21 cellular contexts compared by ENCODE assay signal in the genomic region with DNA sequence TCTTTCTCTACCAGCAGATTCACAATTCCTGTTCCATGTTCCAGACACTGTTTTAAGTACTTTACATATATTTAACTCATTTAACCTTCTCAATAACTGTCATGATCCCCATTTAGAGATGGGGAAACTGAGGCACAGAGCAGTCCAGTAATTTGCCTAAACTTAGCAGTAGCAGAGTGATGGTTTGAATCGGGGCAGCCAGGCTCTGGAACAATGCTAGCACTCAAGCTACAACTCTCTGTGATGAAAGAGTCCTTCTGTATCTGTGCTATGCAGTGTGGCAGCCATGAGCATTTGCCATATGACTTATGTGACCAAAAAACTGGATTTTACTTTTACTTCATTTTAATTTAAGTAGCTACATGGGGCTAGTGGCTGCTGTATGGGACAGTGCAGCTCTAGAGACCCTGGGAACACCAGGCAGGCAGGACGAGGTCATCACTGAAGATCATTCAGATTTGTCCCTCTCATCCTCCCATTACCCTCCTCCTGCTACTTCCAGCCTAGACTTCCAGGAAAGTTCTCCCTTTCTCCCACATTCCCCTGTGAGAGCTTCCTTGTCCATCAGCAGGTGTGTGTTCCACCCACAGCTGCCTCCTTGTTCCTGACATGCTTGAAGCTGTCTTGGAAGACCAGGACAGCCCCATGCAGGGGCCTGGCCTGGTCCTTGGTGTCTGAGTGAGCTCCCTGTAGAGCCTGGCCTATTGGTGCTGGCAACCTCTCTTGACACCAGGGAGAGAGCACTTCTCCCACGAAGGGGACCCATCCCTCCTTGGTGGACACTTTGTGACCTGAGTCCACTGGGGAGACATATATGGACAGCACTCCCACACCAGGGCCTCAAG.
A peak's percentile ranks its signal among the peaks of the same experiment; 100 is the strongest.
DNase-seq lines count a peak whose midpoint lies in the region; ATAC-seq, FAIRE-seq and TF ChIP-seq lines count a peak whose summit lies in the region.
"Had no signal": no experiment of that assay in that cellular context is flagged by ENCODE, and none has a peak within 500 bp of the region (broad histone marks: within the 10 kb centered on the region; RNA-seq: fewer than 3 reads in every experiment).

No MANE protein-coding gene starts in this region.

- POLR2A ChIA-PET in K562 (lab: Yijun Ruan, JAX): interaction anchor here (0.5 to 2.3 kb wide), 15 partner anchors 8 to 281 kb away, joined by 3 to 8 read pairs (median 4); no protein-coding TSS in a partner anchor

- peak overlapping the region; percentile 88 for H2AFZ ChIP-seq in K562 (ENCODE audit: low read depth, low read length)

- H4K20me1 ChIP-seq in K562 (replicated peaks; ENCODE audit: control insufficient read depth, insufficient read depth, low read length): no peaks in the 10 kb centered on the region

- intact Hi-C loops in K562 (cut with micrococcal nuclease) (no loop called here), thyroid gland (cut with DNase I) (no loop called here)

- peaks cover 50 to 76% of the 10 kb centered on the region in 2 experiments for H3K4me1 ChIP-seq in K562 (replicated peaks in 1 of 2; ENCODE audit: control insufficient read depth in 2 of 2, insufficient read depth in 2 of 2, low read length in 2 of 2)
- H3K4me1 ChIP-seq in thyroid gland: peaks cover 33 to 36% of the 10 kb centered on the region in 2 donors

- no TSS peak for BruUV-seq in K562 (replicated peaks; lab: Mats Ljungman, UMichigan)

- no peak overlapping the region for H3K4me3 ChIP-seq in K562
- H3K4me3 ChIP-seq in thyroid gland (replicated peaks in 1 of 3): no peak overlapping the region
- H3K4me3 ChIP-seq: lung, transverse colon had no signal

- TF ChIP-seq EP300 in K562 (IDR thresholded peaks at IDR 0.05; ENCODE audit: low read length): no peak

- CTCF ChIA-PET in K562 (lab: Yijun Ruan, JAX; ENCODE audit: low intra/inter-chr PET ratio): no interaction called here

- no peaks in the 10 kb centered on the region for H3K9me1 ChIP-seq in K562 (ENCODE audit: control insufficient read depth, insufficient read depth, low read length)

- ATAC-seq in K562 (peak; percentile 34), HG03108 (IDR thresholded peaks at IDR 0.05; ENCODE audit: unreplicated experiment) (no peak)
- ATAC-seq: activated T-cell treated with anti-CD3 and anti-CD28 coated beads, Interleukin-2, amount 50 U/mL, for 4 hours; CD8-positive, alpha-beta T cell; T-cell had no signal

- H3K27me3 ChIP-seq in K562 (ENCODE audit: control insufficient read depth in 2 of 2, insufficient read depth in 2 of 2, low read length in 2 of 2) (no peaks in the 10 kb centered on the region), thyroid gland (no peaks in the 10 kb centered on the region)
- H3K27me3 ChIP-seq: transverse colon had no signal

- TF ChIP-seq POLR2A in K562 (conservative IDR thresholded peaks at IDR 0.05) (no peak), thyroid gland (IDR thresholded peaks at IDR 0.05) (no peak)

- H3K27ac ChIP-seq in K562 (ENCODE audit: extremely low read depth, low read depth, low read length) (peak overlapping the region; percentile 74), thyroid gland (peak overlapping the region; percentile 64 to 76 (median 74))
- H3K27ac ChIP-seq: epithelial cell of prostate, transverse colon had no signal

- whole genome bisulfite sequencing in K562 (ENCODE audit: insufficient coverage, low coverage, missing lambda C conversion rate): 21% methylated on average over 3 of the region's 3 CpGs
- WGBS in thyroid gland, 2 donors: 75 to 89% methylated on average over 2 to 3 of the region's 3 CpGs

- no peaks in the 10 kb centered on the region for H3K36me3 ChIP-seq in K562 (ENCODE audit: control insufficient read depth, insufficient read depth, low read length)
- no peaks in the 10 kb centered on the region for H3K36me3 ChIP-seq in thyroid gland
- H3K36me3 ChIP-seq: transverse colon had no signal

- no peaks in the 10 kb centered on the region for H3K9me3 ChIP-seq in K562 (replicated peaks; ENCODE audit: control insufficient read depth, insufficient read depth, low read depth, low read length)
- no peaks in the 10 kb centered on the region for H3K9me3 ChIP-seq in thyroid gland
- H3K9me3 ChIP-seq: transverse colon had no signal

- TF ChIP-seq CTCF in K562 (IDR thresholded peaks at IDR 0.05 in 2 of 3, conservative IDR thresholded peaks at IDR 0.05 in 1 of 3; ENCODE audit: insufficient read depth in 2 of 3, low read depth in 1 of 3, low read length in 3 of 3): no peak
- no peak for TF ChIP-seq CTCF in thyroid gland (IDR thresholded peaks at IDR 0.05)

- TF ChIP-seq RAD21 in K562 (CRISPR knock-in tag; conservative IDR thresholded peaks at IDR 0.05 in 1 of 2, IDR thresholded peaks at IDR 0.05 in 1 of 2): no peak

- H3K4me2 ChIP-seq in K562 (ENCODE audit: insufficient read depth, low read length): peak overlapping the region; percentile 84

- DNase-seq in activated effector memory CD4-positive, alpha-beta T cell treated with anti-CD3 and anti-CD28 coated beads, Interleukin-2, amount 50 U/mL, for 16 hours: peak; percentile 49
- DNase-seq in activated effector memory CD4-positive, alpha-beta T cell treated with Interleukin-2 at 50 U/mL for 16 hours: no peak
- DNase-seq in K562 (ENCODE audit: extremely low read depth in 1 of 4, low spot score in 3 of 4) (no peak), mesenteric fat pad (ENCODE audit: low spot score) (peak; percentile 84), thyroid gland (no peak), KG1 (lab: John Stamatoyannopoulos, UW) (no peak), NCI-H187 treated with DMSO at 0.1 percent for 48 hours (lab: John Stamatoyannopoulos, UW) (no peak)
- DNase-seq: activated naive CD4-positive, alpha-beta T cell; activated T-cell treated with anti-CD3 and anti-CD28 coated beads, Interleukin-2, amount 50 U/mL, for 4 hours; NCI-H1048; NCI-H1694 treated with DMSO at 0.1 percent for 48 hours; NCI-H524; SHP77 treated with DMSO at 0.1 percent for 48 hours had no signal

- in situ Hi-C loops in K562 (cut with MboI): no loop called here

- FAIRE-seq in K562 (lab: Jason Lieb, UNC): peak; percentile 11
- FAIRE-seq: H1, HepG2 had no signal

- H3K79me2 ChIP-seq in K562 (ENCODE audit: control insufficient read depth, insufficient read depth, low read length): peaks cover 32% of the 10 kb centered on the region; the same call in 2 of the 3 replicates

- peak overlapping the region; percentile 66 to 85; a peak in 3 of 4 replicates for H3K9ac ChIP-seq in K562 (ENCODE audit: insufficient read depth in 1 of 2, low read depth in 2 of 2, low read length in 2 of 2)

TF ChIP-seq in K562, 482 proteins besides CTCF, POLR2A, EP300 and RAD21 (continues in another document):
- TF ChIP-seq ETS2 (tag; IDR thresholded peaks at IDR 0.05; ENCODE audit: borderline replicate concordance, poor library complexity, severe bottlenecking) (no peak), MCM3 (IDR thresholded peaks at IDR 0.05) (no peak), DMBX1 (CRISPR knock-in tag; IDR thresholded peaks at IDR 0.05; ENCODE audit: borderline replicate concordance) (no peak), ZNF232 (CRISPR knock-in tag; IDR thresholded peaks at IDR 0.05) (0 out of 2 replicates have a peak, but pooled peaks have one; percentile 62), NFATC3 (IDR thresholded peaks at IDR 0.05) (0 out of 2 replicates have a peak, but pooled peaks have one; percentile 51), SRF (CRISPR knock-in tag; IDR thresholded peaks at IDR 0.05) (peak in 1 of 2 experiments; percentile 71; a peak in 1 of 4 replicates), ZNF165 (CRISPR knock-in tag; IDR thresholded peaks at IDR 0.05; ENCODE audit: borderline replicate concordance) (no peak), ZSCAN32 (CRISPR knock-in tag; IDR thresholded peaks at IDR 0.05) (no peak)
- TF ChIP-seq, protein P1, sequence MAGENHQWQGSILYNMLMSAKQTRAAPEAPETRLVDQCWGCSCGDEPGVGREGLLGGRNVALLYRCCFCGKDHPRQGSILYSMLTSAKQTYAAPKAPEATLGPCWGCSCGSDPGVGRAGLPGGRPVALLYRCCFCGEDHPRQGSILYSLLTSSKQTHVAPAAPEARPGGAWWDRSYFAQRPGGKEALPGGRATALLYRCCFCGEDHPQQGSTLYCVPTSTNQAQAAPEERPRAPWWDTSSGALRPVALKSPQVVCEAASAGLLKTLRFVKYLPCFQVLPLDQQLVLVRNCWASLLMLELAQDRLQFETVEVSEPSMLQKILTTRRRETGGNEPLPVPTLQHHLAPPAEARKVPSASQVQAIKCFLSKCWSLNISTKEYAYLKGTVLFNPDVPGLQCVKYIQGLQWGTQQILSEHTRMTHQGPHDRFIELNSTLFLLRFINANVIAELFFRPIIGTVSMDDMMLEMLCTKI (IDR thresholded peaks at IDR 0.05; ENCODE audit: partially characterized antibody): no peak
- TF ChIP-seq, protein P2, sequence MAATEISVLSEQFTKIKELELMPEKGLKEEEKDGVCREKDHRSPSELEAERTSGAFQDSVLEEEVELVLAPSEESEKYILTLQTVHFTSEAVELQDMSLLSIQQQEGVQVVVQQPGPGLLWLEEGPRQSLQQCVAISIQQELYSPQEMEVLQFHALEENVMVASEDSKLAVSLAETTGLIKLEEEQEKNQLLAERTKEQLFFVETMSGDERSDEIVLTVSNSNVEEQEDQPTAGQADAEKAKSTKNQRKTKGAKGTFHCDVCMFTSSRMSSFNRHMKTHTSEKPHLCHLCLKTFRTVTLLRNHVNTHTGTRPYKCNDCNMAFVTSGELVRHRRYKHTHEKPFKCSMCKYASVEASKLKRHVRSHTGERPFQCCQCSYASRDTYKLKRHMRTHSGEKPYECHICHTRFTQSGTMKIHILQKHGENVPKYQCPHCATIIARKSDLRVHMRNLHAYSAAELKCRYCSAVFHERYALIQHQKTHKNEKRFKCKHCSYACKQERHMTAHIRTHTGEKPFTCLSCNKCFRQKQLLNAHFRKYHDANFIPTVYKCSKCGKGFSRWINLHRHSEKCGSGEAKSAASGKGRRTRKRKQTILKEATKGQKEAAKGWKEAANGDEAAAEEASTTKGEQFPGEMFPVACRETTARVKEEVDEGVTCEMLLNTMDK (IDR thresholded peaks at IDR 0.05; ENCODE audit: borderline replicate concordance, insufficient read depth, low read depth, low read length, poor library complexity, severe bottlenecking): no peak

Comparison
In these comparisons a context has a peak if more than half of its experiments do, and no peak if none do; other contexts are left out.
1. DNase-seq: peak in activated effector memory CD4-positive, alpha-beta T cell treated with anti-CD3 and anti-CD28 coated beads, Interleukin-2, amount 50 U/mL, for 16 hours (single experiment) and mesenteric fat pad (single experiment); none in activated effector memory CD4-positive, alpha-beta T cell treated with Interleukin-2 at 50 U/mL for 16 hours (single experiment), K562 (0 of 4), thyroid gland (0 of 2), KG1 (single experiment) and NCI-H187 treated with DMSO at 0.1 percent for 48 hours (single experiment).